30 cellular contexts compared by ENCODE assay signal in genomic region chr11:100730266-100730665, GRCh38. TPM values are rescaled to one million over a fixed set of nuclear protein-coding genes. Genes with fewer than 3 reads are reported as not detected.
DNase-seq lines count a peak whose midpoint lies in the region; ATAC-seq, FAIRE-seq and TF ChIP-seq lines count a peak whose summit lies in the region.
"Had no signal": no experiment of that assay in that cellular context is flagged by ENCODE, and none has a peak within 500 bp of the region (broad histone marks: within the 10 kb centered on the region; RNA-seq: fewer than 3 reads in every experiment).

No MANE protein-coding gene starts in this region.

- CTCF ChIA-PET in A673 (lab: Charles Lee), result no interaction called here
- CTCF ChIA-PET in WTC11 (lab: Charles Lee), result no interaction called here

- H3K27ac ChIP-seq in A673 (ENCODE audit: low read depth, low read length, poor library complexity, severe bottlenecking) (no peak overlapping the region), sigmoid colon (no peak overlapping the region)
- H3K27ac ChIP-seq: ascending aorta, C4-2B, Peyer's patch, SJSA1, tibial artery had no signal

- intact Hi-C loops in A673 (cut with micrococcal nuclease; ENCODE audit: unreplicated experiment), result no loop called here
- intact Hi-C loops in sigmoid colon (cut with DNase I), result no loop called here

- H3K4me3 ChIP-seq in A673 (ENCODE audit: low read depth, low read length, poor library complexity, severe bottlenecking) (no peak overlapping the region), fibroblast of the aortic adventitia (ENCODE audit: low read depth, low read length) (no peak overlapping the region), sigmoid colon (no peak overlapping the region)
- H3K4me3 ChIP-seq: ascending aorta, Peyer's patch, SJSA1, tibial artery had no signal

- peak overlapping the region; percentile 93 for H3K27ac Mint-ChIP-seq in WTC11
- H3K27ac Mint-ChIP-seq: activated naive CD4-positive, alpha-beta T cell treated with anti-CD3 and anti-CD28 coated beads, Interleukin-2, amount 50 U/mL, for 24 hours; memory B cell; T-helper 1 cell treated with Interleukin-12 subunit alpha and Interleukin-12 subunit beta and Interleukin-4 antibody, amounts not matched to agents 30 μg/mL and 1 μg/mL, for 36 hours had no signal

- H3K36me3 ChIP-seq in A673 (ENCODE audit: insufficient read depth, low read length, poor library complexity, severe bottlenecking) (no peaks in the 10 kb centered on the region), sigmoid colon (no peaks in the 10 kb centered on the region)
- H3K36me3 ChIP-seq: ascending aorta, Peyer's patch, SJSA1, tibial artery had no signal

- POLR2A ChIA-PET in A673 (lab: Charles Lee; ENCODE audit: low non-redundant PET) (no interaction called here), WTC11 (lab: Charles Lee) (interaction anchor here (0.7 kb wide), 1 partner anchor 42 kb away, joined by 3 read pairs; no protein-coding TSS in a partner anchor)

- FAIRE-seq in GM12892 (lab: Jason Lieb, UNC), result peak; percentile 60

- no peaks in the 10 kb centered on the region for H3K36me3 Mint-ChIP-seq in WTC11
- H3K36me3 Mint-ChIP-seq: activated naive CD4-positive, alpha-beta T cell treated with anti-CD3 and anti-CD28 coated beads, Interleukin-2, amount 50 U/mL, for 24 hours; memory B cell had no signal

- H3K9me3 ChIP-seq in A673 (ENCODE audit: low read depth, low read length, poor library complexity, severe bottlenecking) (no peaks in the 10 kb centered on the region), sigmoid colon (no peaks in the 10 kb centered on the region)
- H3K9me3 ChIP-seq: ascending aorta, Peyer's patch, SJSA1, tibial artery had no signal

- no peaks in the 10 kb centered on the region for H3K9me3 Mint-ChIP-seq in WTC11
- H3K9me3 Mint-ChIP-seq: memory B cell had no signal

- H3K27me3 ChIP-seq in A673 (replicated peaks; ENCODE audit: insufficient read depth, low read depth, low read length, poor library complexity) (no peaks in the 10 kb centered on the region), sigmoid colon (no peaks in the 10 kb centered on the region)
- H3K27me3 ChIP-seq: ascending aorta, Peyer's patch, SJSA1, tibial artery had no signal

- 0 out of 2 replicates have a peak overlapping the region, but pooled peaks have one; percentile 4 for H3K4me3 Mint-ChIP-seq in WTC11
- H3K4me3 Mint-ChIP-seq: activated naive CD4-positive, alpha-beta T cell treated with anti-CD3 and anti-CD28 coated beads, Interleukin-2, amount 50 U/mL, for 24 hours; memory B cell; T-helper 1 cell treated with Interleukin-12 subunit alpha and Interleukin-12 subunit beta and Interleukin-4 antibody, amounts not matched to agents 30 μg/mL and 1 μg/mL, for 36 hours had no signal

- H3K4me1 Mint-ChIP-seq in WTC11, result peaks cover 64% of the 10 kb centered on the region
- H3K4me1 Mint-ChIP-seq: activated naive CD4-positive, alpha-beta T cell treated with anti-CD3 and anti-CD28 coated beads, Interleukin-2, amount 50 U/mL, for 24 hours had no signal

- peaks cover 11% of the 10 kb centered on the region for H3K4me1 ChIP-seq in A673 (ENCODE audit: insufficient read depth, low read length, poor library complexity, severe bottlenecking)
- H3K4me1 ChIP-seq in sigmoid colon, result no peaks in the 10 kb centered on the region
- H3K4me1 ChIP-seq: ascending aorta, Peyer's patch, SJSA1 had no signal

- TF ChIP-seq POLR2A in GM12892 (IDR thresholded peaks at IDR 0.05; ENCODE audit: low read depth, low read length) (no peak), sigmoid colon (IDR thresholded peaks at IDR 0.05) (no peak)

- DNase-seq in A673 (ENCODE audit: low spot score), result peak; percentile 40
- no peak for DNase-seq in GM12892 (ENCODE audit: insufficient read length)
- DNase-seq in WTC11 (ENCODE audit: low spot score), result no peak
- peak; percentile 64 for DNase-seq in fibroblast of the aortic adventitia (ENCODE audit: low read depth)
- no peak for DNase-seq in GM20000 (ENCODE audit: low spot score)
- DNase-seq in stimulated activated CD4-positive, alpha-beta T cell treated with anti-CD3 and anti-CD28 coated beads, Interleukin-4, amount 100 ng/mL, for 4 hours, result no peak
- no peak for DNase-seq in GM19240 (ENCODE audit: insufficient read length, low spot score)
- DNase-seq in sigmoid colon, result no peak
- DNase-seq: 8988T; activated CD4-positive, alpha-beta T cell treated with anti-CD3 and anti-CD28 coated beads, Interleukin-2, amount 50 U/mL, for 1 hour; cerebellar nuclear complex; EL; erythroblast; HCEC 1CT; head of caudate nucleus; Karpas-422; left colon; NCI-H2029 treated with DMSO at 0.1 percent for 48 hours; NCI-H510A; nucleus accumbens; Peyer's patch; stimulated activated CD4-positive, alpha-beta T cell treated with anti-CD3 and anti-CD28 coated beads, Interleukin-4, amount 100 ng/mL, for 24 hours; stimulated activated naive CD8-positive, alpha-beta T cell treated with anti-CD3 and anti-CD28 coated beads, Interleukin-15, Interleukin-2, amounts not matched to agents 100 U/mL and 50 U/mL, for 24 hours; tibial artery had no signal

- TF ChIP-seq CTCF in A673 (conservative IDR thresholded peaks at IDR 0.05; ENCODE audit: low read depth, low read length) (no peak), WTC11 (IDR thresholded peaks at IDR 0.05) (no peak), fibroblast of the aortic adventitia (IDR thresholded peaks at IDR 0.05; ENCODE audit: insufficient read depth, low read length) (no peak), GM20000 (IDR thresholded peaks at IDR 0.05; ENCODE audit: extremely low read depth, missing control alignments) (no peak), sigmoid colon (IDR thresholded peaks at IDR 0.05) (no peak)

- no peak for TF ChIP-seq EP300 in sigmoid colon (IDR thresholded peaks at IDR 0.05)

- BruUV-seq in A673 (replicated peaks; lab: Mats Ljungman, UMichigan), result no TSS peak

- H3K27me3 Mint-ChIP-seq in WTC11 (ENCODE audit: low read depth), result no peaks in the 10 kb centered on the region
- H3K27me3 Mint-ChIP-seq: activated naive CD4-positive, alpha-beta T cell treated with anti-CD3 and anti-CD28 coated beads, Interleukin-2, amount 50 U/mL, for 24 hours; memory B cell had no signal

- no peak for ATAC-seq in WTC11
- ATAC-seq: left colon; stimulated activated naive CD8-positive, alpha-beta T cell treated with anti-CD3 and anti-CD28 coated beads, Interleukin-15, Interleukin-2, amounts not matched to agents 100 U/mL and 50 U/mL, for 24 hours had no signal

- 93 to 96% methylated on average over 3 of the region's 3 CpGs for WGBS in sigmoid colon, 2 donors

TF ChIP-seq in WTC11, 78 proteins besides CTCF, POLR2A, EP300 and RAD21 (continues in another document):
- TF ChIP-seq ATF1 (CRISPR knock-in tag; IDR thresholded peaks at IDR 0.05), result no peak
- TF ChIP-seq ZNF423 (CRISPR knock-in tag; IDR thresholded peaks at IDR 0.05), result no peak
- TF ChIP-seq USF1 (CRISPR knock-in tag; IDR thresholded peaks at IDR 0.05), result no peak
- no peak for TF ChIP-seq SOX15 (CRISPR knock-in tag; IDR thresholded peaks at IDR 0.05)
- no peak for TF ChIP-seq ATF6 (CRISPR knock-in tag; IDR thresholded peaks at IDR 0.05)
- TF ChIP-seq IRF2 (CRISPR knock-in tag; IDR thresholded peaks at IDR 0.05; ENCODE audit: borderline replicate concordance, low read depth), result no peak
- no peak for TF ChIP-seq ZNF232 (CRISPR knock-in tag; IDR thresholded peaks at IDR 0.05)
- TF ChIP-seq USF2 (CRISPR knock-in tag; IDR thresholded peaks at IDR 0.05), result no peak
- no peak for TF ChIP-seq ZNF317 (CRISPR knock-in tag; IDR thresholded peaks at IDR 0.05; ENCODE audit: borderline replicate concordance, low read depth)
- TF ChIP-seq CBFB (CRISPR knock-in tag; IDR thresholded peaks at IDR 0.05; ENCODE audit: low read depth), result no peak
- no peak for TF ChIP-seq NR3C1 (CRISPR knock-in tag; conservative IDR thresholded peaks at IDR 0.05; ENCODE audit: low read depth)

RNA-seq across cellular contexts. Expression of gene ARHGAP42, which starts 43.2 kb away (rescaled TPM):
- total RNA-seq in A673 (2021) (8.0 and 8.3 TPM in 2 replicates), WTC11 (2021) (30.0 to 32.5 TPM (median 31.7 TPM) in 3 replicates), fibroblast of the aortic adventitia (ENCODE audit: low replicate concordance) (12.6 and 21.1 TPM in 2 replicates), sigmoid colon (1 to 10 TPM; 4.2 to 6.6 (median 6.3) TPM)
- polyA plus RNA-seq in GM12892 (2012; ENCODE audit: missing spikeins), result 1.3 TPM
- 10 to 100 TPM in 1 of 3 donors, 1 to 10 TPM in 2; 6.1 to 16.9 (median 9.0) TPM for polyA plus RNA-seq in sigmoid colon

Comparison
In these comparisons a context has a peak if more than half of its experiments do, and no peak if none do; other contexts are left out.
1. DNase-seq: peak in A673 (single experiment) and fibroblast of the aortic adventitia (single experiment); none in GM12892 (single experiment), WTC11 (single experiment), GM20000 (single experiment), stimulated activated CD4-positive, alpha-beta T cell treated with anti-CD3 and anti-CD28 coated beads, Interleukin-4, amount 100 ng/mL, for 4 hours (0 of 2), GM19240 (single experiment) and sigmoid colon (single experiment).